Comparison of ENCODE assay signal across 1 cellular context in genomic region chr16:74606521-74607309, GRCh38.
TF ChIP-seq lines count a peak whose summit lies in the region.

GLG1 (minus strand) TSS chr16:74607114; CDS start chr16:74607094, 20 bp downstream.

TF ChIP-seq in K562, 482 proteins besides CTCF, POLR2A, EP300 and RAD21 (continued from another document and continues in another):
- peak in 1 of 2 experiments; percentile 78; a peak in 1 of 4 replicates for TF ChIP-seq UBTF (IDR thresholded peaks at IDR 0.05; ENCODE audit: borderline replicate concordance in 1 of 2, low read depth in 2 of 2, low read length in 2 of 2)
- TF ChIP-seq ZNF239 (CRISPR knock-in tag; IDR thresholded peaks at IDR 0.05): no peak
- TF ChIP-seq KLF10 (CRISPR knock-in tag; IDR thresholded peaks at IDR 0.05): no peak
- TF ChIP-seq SOX6 (IDR thresholded peaks at IDR 0.05): no peak
- TF ChIP-seq TFE3 (CRISPR knock-in tag; IDR thresholded peaks at IDR 0.05): no peak
- no peak for TF ChIP-seq E4F1 (CRISPR knock-in tag; IDR thresholded peaks at IDR 0.05; ENCODE audit: borderline replicate concordance)
- TF ChIP-seq FOXJ3 (CRISPR knock-in tag; IDR thresholded peaks at IDR 0.05): no peak
- no peak for TF ChIP-seq MYBL2 (IDR thresholded peaks at IDR 0.05; ENCODE audit: low read depth)
- TF ChIP-seq MYBL2 (CRISPR knock-in tag; IDR thresholded peaks at IDR 0.05; ENCODE audit: borderline replicate concordance): no peak
- TF ChIP-seq STAT5A (IDR thresholded peaks at IDR 0.05; ENCODE audit: borderline replicate concordance, low read length): no peak
- TF ChIP-seq RB1 (IDR thresholded peaks at IDR 0.05; ENCODE audit: low read depth): peak; percentile 59
- TF ChIP-seq SNAPC5 (CRISPR knock-in tag; IDR thresholded peaks at IDR 0.05): no peak
- TF ChIP-seq LEF1 (IDR thresholded peaks at IDR 0.05): no peak
- TF ChIP-seq U2AF2 (optimal IDR thresholded peaks at IDR 0.05; ENCODE audit: low read depth, low read length): no peak
- peak; percentile 92 for TF ChIP-seq CHD1 (IDR thresholded peaks at IDR 0.05; ENCODE audit: low read length)
- TF ChIP-seq EGR1 (conservative IDR thresholded peaks at IDR 0.05): peak; percentile 69
- TF ChIP-seq PTBP1 (IDR thresholded peaks at IDR 0.05; ENCODE audit: low read depth, low read length): no peak
- no peak for TF ChIP-seq PTRF (tag; IDR thresholded peaks at IDR 0.05)
- TF ChIP-seq MED1 (CRISPR knock-in tag; IDR thresholded peaks at IDR 0.05; ENCODE audit: borderline replicate concordance): no peak
- TF ChIP-seq POLR2G (IDR thresholded peaks at IDR 0.05; ENCODE audit: low read depth, low read length): peak; percentile 100
- no peak for TF ChIP-seq POLR3G (IDR thresholded peaks at IDR 0.05; ENCODE audit: extremely low read depth, insufficient read length, insufficient replicate concordance)
- no peak for TF ChIP-seq THAP7 (CRISPR knock-in tag; IDR thresholded peaks at IDR 0.05)
- TF ChIP-seq TBP (optimal IDR thresholded peaks at IDR 0.05; ENCODE audit: low read depth, low read length): peak; percentile 91
- TF ChIP-seq KLF6 (CRISPR knock-in tag; IDR thresholded peaks at IDR 0.05; ENCODE audit: borderline replicate concordance): no peak
- TF ChIP-seq PATZ1 (CRISPR knock-in tag; IDR thresholded peaks at IDR 0.05; ENCODE audit: borderline replicate concordance): no peak
- TF ChIP-seq RAD51 (IDR thresholded peaks at IDR 0.05; ENCODE audit: borderline replicate concordance, low read depth): no peak
- TF ChIP-seq MXD1 (CRISPR knock-in tag; IDR thresholded peaks at IDR 0.05; ENCODE audit: borderline replicate concordance, poor library complexity, severe bottlenecking): no peak
- peak; percentile 96 for TF ChIP-seq POLR2B (IDR thresholded peaks at IDR 0.05; ENCODE audit: low read depth, partially characterized antibody)
- TF ChIP-seq ZNF280A (IDR thresholded peaks at IDR 0.05; ENCODE audit: low read depth, partially characterized antibody): no peak
- TF ChIP-seq ZNF212 (CRISPR knock-in tag; IDR thresholded peaks at IDR 0.05): no peak
- TF ChIP-seq PRDM10 (IDR thresholded peaks at IDR 0.05; ENCODE audit: partially characterized antibody): no peak
- TF ChIP-seq NRF1 (conservative IDR thresholded peaks at IDR 0.05 in 1 of 2, IDR thresholded peaks at IDR 0.05 in 1 of 2): peak; percentile 79 to 83
- TF ChIP-seq VEZF1 (CRISPR knock-in tag; IDR thresholded peaks at IDR 0.05): peak; percentile 82; the same call in 1 of the 2 replicates
- no peak for TF ChIP-seq ZNF133 (CRISPR knock-in tag; IDR thresholded peaks at IDR 0.05)
- TF ChIP-seq HNRNPL (IDR thresholded peaks at IDR 0.05; ENCODE audit: low read depth, low read length): no peak
- TF ChIP-seq ZNF639 (CRISPR knock-in tag; conservative IDR thresholded peaks at IDR 0.05 in 1 of 2, IDR thresholded peaks at IDR 0.05 in 1 of 2): no peak
- TF ChIP-seq LCOR (CRISPR knock-in tag; IDR thresholded peaks at IDR 0.05): peak; percentile 80; the same call in 1 of the 2 replicates
- TF ChIP-seq ZNF785 (CRISPR knock-in tag; IDR thresholded peaks at IDR 0.05): no peak
- no peak for TF ChIP-seq ZNF76 (CRISPR knock-in tag; IDR thresholded peaks at IDR 0.05; ENCODE audit: borderline replicate concordance)
- no peak for TF ChIP-seq ATF2 (CRISPR knock-in tag; IDR thresholded peaks at IDR 0.05)
- no peak for TF ChIP-seq ZNF311 (CRISPR knock-in tag; IDR thresholded peaks at IDR 0.05)
